ENCODE assay signal across 10 cellular contexts in genomic region chr11:468493-468892, GRCh38. TPM values are rescaled to one million over a fixed set of nuclear protein-coding genes. Genes with fewer than 3 reads are reported as not detected.
DNase-seq lines count a peak whose midpoint lies in the region; ATAC-seq, FAIRE-seq and TF ChIP-seq lines count a peak whose summit lies in the region.
"Had no signal": no experiment of that assay in that cellular context is flagged by ENCODE, and none has a peak within 500 bp of the region (broad histone marks: within the 10 kb centered on the region; RNA-seq: fewer than 3 reads in every experiment).

No MANE protein-coding gene starts in this region.

- H3K9me3 ChIP-seq in Panc1 (ENCODE audit: control insufficient read depth, insufficient read depth, low read depth, low read length) (no peaks in the 10 kb centered on the region), endothelial cell of umbilical vein (replicated peaks; ENCODE audit: control insufficient read depth, insufficient read depth, low read length) (no peaks in the 10 kb centered on the region), mesenchymal stem cell (ENCODE audit: control insufficient read depth, low read length) (no peaks in the 10 kb centered on the region), OCI-LY7 (ENCODE audit: low read length) (no peaks in the 10 kb centered on the region)

- intact Hi-C loops in Panc1 (cut with micrococcal nuclease; ENCODE audit: unreplicated experiment) = no loop called here
- intact Hi-C loops in endothelial cell of umbilical vein (cut with micrococcal nuclease) = no loop called here
- intact Hi-C loops in OCI-LY7 (cut with micrococcal nuclease; ENCODE audit: unreplicated experiment) = no loop called here

- FAIRE-seq in endothelial cell of umbilical vein (lab: Jason Lieb, UNC) = peak; percentile 26

- H2BK12ac ChIP-seq in mesenchymal stem cell (ENCODE audit: low read length in 2 of 2) = peak overlapping the region in 1 of 2 experiments; percentile 33

- H2BK5ac ChIP-seq in mesenchymal stem cell (ENCODE audit: low read depth, low read length, poor library complexity, severe bottlenecking) = no peak overlapping the region

- H3K4me3 ChIP-seq in Panc1 (ENCODE audit: low read depth in 2 of 2, low read length in 2 of 2) = peak overlapping the region in 1 of 2 experiments; percentile 38; a peak in 2 of 4 replicates
- H3K4me3 ChIP-seq in endothelial cell of umbilical vein (replicated peaks in 1 of 3; ENCODE audit: insufficient read depth in 1 of 3, low read depth in 1 of 3, low read length in 3 of 3) = no peak overlapping the region
- H3K4me3 ChIP-seq in mesenchymal stem cell (ENCODE audit: insufficient read depth in 1 of 2, low read depth in 1 of 2, low read length in 2 of 2) = no peak overlapping the region
- H3K4me3 ChIP-seq in OCI-LY7 (ENCODE audit: low read depth, low read length, poor library complexity, severe bottlenecking) = no peak overlapping the region

- H3K79me1 ChIP-seq in mesenchymal stem cell (replicated peaks; ENCODE audit: low read length, poor library complexity, severe bottlenecking) = peaks cover 31% of the 10 kb centered on the region

- no peak overlapping the region for H3K14ac ChIP-seq in mesenchymal stem cell (ENCODE audit: low read length in 2 of 2)

- POLR2A ChIA-PET in Panc1 (lab: Charles Lee) = no interaction called here
- POLR2A ChIA-PET in endothelial cell of umbilical vein (lab: Charles Lee) = no interaction called here
- POLR2A ChIA-PET in OCI-LY7 (lab: Charles Lee) = no interaction called here

- H2AFZ ChIP-seq in endothelial cell of umbilical vein (ENCODE audit: low read depth, low read length) (no peak overlapping the region), mesenchymal stem cell (ENCODE audit: low read depth, low read length) (no peak overlapping the region), OCI-LY7 (ENCODE audit: low read length) (no peak overlapping the region)

- H3K9ac ChIP-seq in endothelial cell of umbilical vein (replicated peaks; ENCODE audit: extremely low read depth, insufficient read depth, low read length) (no peak overlapping the region), mesenchymal stem cell (ENCODE audit: low read length) (peak overlapping the region; percentile 89)

- peak overlapping the region; percentile 80 for H4K91ac ChIP-seq in mesenchymal stem cell (ENCODE audit: low read length)

- CTCF ChIA-PET in Panc1 (lab: Charles Lee) (no interaction called here), endothelial cell of umbilical vein (lab: Charles Lee) (no interaction called here), OCI-LY7 (lab: Charles Lee; ENCODE audit: unreplicated experiment) (no interaction called here)

- H3K36me3 ChIP-seq in Panc1 (ENCODE audit: control insufficient read depth, insufficient read depth, low read length) (no peaks in the 10 kb centered on the region), endothelial cell of umbilical vein (ENCODE audit: control insufficient read depth in 2 of 2, extremely low read depth in 1 of 2, insufficient read depth in 2 of 2, low read length in 2 of 2) (no peaks in the 10 kb centered on the region), mesenchymal stem cell (ENCODE audit: control insufficient read depth in 1 of 2, insufficient read depth in 2 of 2, low read depth in 1 of 2, low read length in 2 of 2) (peaks cover 6 to 29% of the 10 kb centered on the region in 2 experiments), OCI-LY7 (ENCODE audit: insufficient read depth, low read length) (no peaks in the 10 kb centered on the region)

- peaks cover 24% of the 10 kb centered on the region for H3K4me1 ChIP-seq in Panc1 (ENCODE audit: control insufficient read depth, insufficient read depth, low read length)
- H3K4me1 ChIP-seq in endothelial cell of umbilical vein (ENCODE audit: control insufficient read depth, extremely low read depth, insufficient read depth, low read length) = peaks cover 10% of the 10 kb centered on the region
- peaks cover 13% of the 10 kb centered on the region for H3K4me1 ChIP-seq in mesenchymal stem cell (ENCODE audit: control insufficient read depth, insufficient read depth, low read depth, low read length)
- H3K4me1 ChIP-seq in OCI-LY7 (ENCODE audit: insufficient read depth, low read length, poor library complexity, severe bottlenecking) = no peaks in the 10 kb centered on the region

- H3K79me2 ChIP-seq in endothelial cell of umbilical vein (ENCODE audit: control insufficient read depth, insufficient read depth, low read length) (peaks cover 20% of the 10 kb centered on the region), OCI-LY7 (ENCODE audit: insufficient read depth, low read depth, low read length) (no peaks in the 10 kb centered on the region)

- dilution Hi-C loops in endothelial cell of umbilical vein (cut with MboI; ENCODE audit: extremely low pct_ligation_motif_present, low sequenced_read_pairs) = no loop called here

- peak overlapping the region; percentile 68 for H2BK15ac ChIP-seq in mesenchymal stem cell (ENCODE audit: low read depth, poor library complexity, severe bottlenecking)

- TF ChIP-seq POLR2A in endothelial cell of umbilical vein (IDR thresholded peaks at IDR 0.05; ENCODE audit: low read depth, low read length) = no peak

- H3K23ac ChIP-seq in mesenchymal stem cell (ENCODE audit: low read length in 2 of 2) = no peak overlapping the region

- TF ChIP-seq CTCF in Panc1 (IDR thresholded peaks at IDR 0.05) (no peak), endothelial cell of umbilical vein (IDR thresholded peaks at IDR 0.05; ENCODE audit: extremely low read depth in 1 of 2, insufficient read depth in 1 of 2, low read depth in 1 of 2, low read length in 2 of 2) (no peak), OCI-LY7 (conservative IDR thresholded peaks at IDR 0.05; ENCODE audit: low read length) (no peak)

- DNase-seq in Panc1 (ENCODE audit: low read depth, low spot score) (no peak), endothelial cell of umbilical vein (ENCODE audit: low read depth, low spot score) (no peak), mesenchymal stem cell (no peak), OCI-LY7 (ENCODE audit: low spot score) (no peak), GF-D8 (lab: John Stamatoyannopoulos, UW) (no peak), NOMO-1 (lab: John Stamatoyannopoulos, UW; ENCODE audit: unreplicated experiment in 2 of 2) (no peak)
- DNase-seq in activated CD4-positive, CD25-positive, alpha-beta regulatory T cell (lab: John Stamatoyannopoulos, UW) = no peak
- DNase-seq: CD8-positive, alpha-beta T cell; NCI-H1694 treated with DMSO at 0.1 percent for 48 hours had no signal

- peak overlapping the region; percentile 9 to 71 for H3K18ac ChIP-seq in mesenchymal stem cell (ENCODE audit: low read depth in 1 of 2, low read length in 2 of 2)

- H3K27me3 ChIP-seq in Panc1 (ENCODE audit: control insufficient read depth, insufficient read depth, low read length) (no peaks in the 10 kb centered on the region), endothelial cell of umbilical vein (ENCODE audit: control insufficient read depth in 2 of 2, insufficient read depth in 2 of 2, low read length in 2 of 2) (no peaks in the 10 kb centered on the region), mesenchymal stem cell (ENCODE audit: control insufficient read depth in 1 of 2, insufficient read depth in 1 of 2, low read length in 2 of 2) (no peaks in the 10 kb centered on the region)

- H3K9me2 ChIP-seq in OCI-LY7 (ENCODE audit: insufficient read depth, low read length) = no peaks in the 10 kb centered on the region

- 94% methylated on average over 6 of the region's 6 CpGs for WGBS in mesenchymal stem cell

- no peaks in the 10 kb centered on the region for H4K20me1 ChIP-seq in endothelial cell of umbilical vein (replicated peaks; ENCODE audit: control insufficient read depth, extremely low read depth, insufficient read depth, low read length)
- no peaks in the 10 kb centered on the region for H4K20me1 ChIP-seq in OCI-LY7 (ENCODE audit: insufficient read depth, low read length)

- H3K4ac ChIP-seq in mesenchymal stem cell (ENCODE audit: low read depth in 1 of 2, low read length in 2 of 2) = peak overlapping the region in 1 of 2 experiments; percentile 54

- peak; percentile 60 for ATAC-seq in Panc1
- ATAC-seq: CD8-positive, alpha-beta T cell had no signal

- H3K9me1 ChIP-seq in endothelial cell of umbilical vein (replicated peaks; ENCODE audit: control insufficient read depth, extremely low read depth, insufficient read depth, low read length) = no peaks in the 10 kb centered on the region

- peak overlapping the region; percentile 95 for H2BK120ac ChIP-seq in mesenchymal stem cell (ENCODE audit: low read depth, low read length)

- peak overlapping the region; percentile 45 for H4K8ac ChIP-seq in mesenchymal stem cell (ENCODE audit: low read length)

- in situ Hi-C loops in Panc1 (cut with HindIII; ENCODE audit: low pct_unique_long_range_greater_than_20kb, low sequenced_read_pairs) = no loop called here

- H3K27ac ChIP-seq in Panc1 (ENCODE audit: low read length) (peak overlapping the region; percentile 89), endothelial cell of umbilical vein (ENCODE audit: insufficient read depth, low read depth, low read length) (no peak overlapping the region), mesenchymal stem cell (ENCODE audit: low read length, poor library complexity, severe bottlenecking) (no peak overlapping the region), temporal lobe (ENCODE audit: low read depth, low read length) (peak overlapping the region; percentile 99), OCI-LY7 (ENCODE audit: low read depth, low read length, poor library complexity, severe bottlenecking) (no peak overlapping the region)

- H3K4me2 ChIP-seq in endothelial cell of umbilical vein (ENCODE audit: insufficient read depth, low read length) (no peak overlapping the region), mesenchymal stem cell (ENCODE audit: low read length, poor library complexity, severe bottlenecking) (no peak overlapping the region), OCI-LY7 (ENCODE audit: low read length) (no peak overlapping the region)

- BruUV-seq in Panc1 (replicated peaks; lab: Mats Ljungman, UMichigan) = no TSS peak
- no TSS peak for BruUV-seq in endothelial cell of umbilical vein (replicated peaks; lab: Mats Ljungman, UMichigan)
- BruUV-seq in OCI-LY7 (replicated peaks; lab: Mats Ljungman, UMichigan) = no TSS peak

- peak overlapping the region; percentile 27 for H2AK5ac ChIP-seq in mesenchymal stem cell (ENCODE audit: low read length, severe bottlenecking)

RNA-seq across cellular contexts. Expression of gene PTDSS2, which starts 18.4 kb away (rescaled TPM):
- total RNA-seq in Panc1 (2021; ENCODE audit: unreplicated experiment) (103 TPM), endothelial cell of umbilical vein (41.4 and 44.2 TPM in 2 replicates), temporal lobe (18.2 TPM), OCI-LY7 (2022) (30.3 and 32.7 TPM in 2 replicates)
- polyA plus RNA-seq in Panc1 (2012; ENCODE audit: insufficient read length) = 165 TPM
- polyA plus RNA-seq in endothelial cell of umbilical vein = 46.8 and 60.8 TPM in 2 replicates
- polyA plus RNA-seq in endothelial cell of umbilical vein (2011; cell fraction: cytosol; rRNA removed) = 25.5 and 29.4 TPM in 2 replicates
- 97.3 and 123 TPM in 2 replicates for polyA plus RNA-seq in endothelial cell of umbilical vein (2011; cell fraction: nucleus; rRNA removed)
- polyA plus RNA-seq in endothelial cell of umbilical vein (2012) = 30.6 and 40.9 TPM in 2 replicates
- 36.8 and 48.9 TPM in 2 replicates for polyA minus RNA-seq in endothelial cell of umbilical vein
- 20.9 TPM for polyA minus RNA-seq in endothelial cell of umbilical vein (2011; cell fraction: cytosol; rRNA and poly(A)+ RNA removed)
- 30.5 and 43.9 TPM in 2 replicates for polyA minus RNA-seq in endothelial cell of umbilical vein (2011; cell fraction: nucleus; rRNA and poly(A)+ RNA removed)
- 25.0 TPM for polyA plus RNA-seq in mesenchymal stem cell (2013, experiment 1 of 2)
- polyA plus RNA-seq in mesenchymal stem cell (2013, experiment 2 of 2) = 26.7 TPM
- total RNA-seq in OCI-LY7 (2014; rRNA removed; shearing (Covaris generic)) = 19.6 and 27.8 TPM in 2 replicates

RNA-seq across cellular contexts. Expression of gene ANO9, which starts 26.7 kb away (rescaled TPM):
- 61.4 TPM for total RNA-seq in Panc1 (2021; ENCODE audit: unreplicated experiment)
- polyA plus RNA-seq in Panc1 (2012; ENCODE audit: insufficient read length) = 56.7 TPM
- 0.12 TPM in 1 of 2 replicates, not detected in the other for total RNA-seq in endothelial cell of umbilical vein
- 0.23 and 0.32 TPM in 2 replicates for polyA plus RNA-seq in endothelial cell of umbilical vein
- 0.03 TPM in 1 of 2 replicates, not detected in the other for polyA plus RNA-seq in endothelial cell of umbilical vein (2011; cell fraction: cytosol; rRNA removed)
- polyA plus RNA-seq in endothelial cell of umbilical vein (2011; cell fraction: nucleus; rRNA removed) = 0.80 and 2.0 TPM in 2 replicates
- polyA plus RNA-seq in endothelial cell of umbilical vein (2012) = 0.08 and 0.18 TPM in 2 replicates
- polyA minus RNA-seq in endothelial cell of umbilical vein = 0.47 TPM in 1 of 2 replicates, not detected in the other
- polyA minus RNA-seq in endothelial cell of umbilical vein (2011; cell fraction: cytosol; rRNA and poly(A)+ RNA removed) = not detected
- polyA minus RNA-seq in endothelial cell of umbilical vein (2011; cell fraction: nucleus; rRNA and poly(A)+ RNA removed) = 0.43 TPM in 1 of 2 replicates, not detected in the other
- not detected for polyA plus RNA-seq in mesenchymal stem cell (2013, experiment 1 of 2)
- polyA plus RNA-seq in mesenchymal stem cell (2013, experiment 2 of 2) = 0.01 TPM
- total RNA-seq in temporal lobe = not detected
- 22.2 and 25.7 TPM in 2 replicates for total RNA-seq in OCI-LY7 (2014; rRNA removed; shearing (Covaris generic))
- 27.6 and 28.2 TPM in 2 replicates for total RNA-seq in OCI-LY7 (2022)

RNA-seq across cellular contexts. Expression of gene RNH1, which starts 38.5 kb away (rescaled TPM):
- total RNA-seq in Panc1 (2021; ENCODE audit: unreplicated experiment) (345 TPM), endothelial cell of umbilical vein (143 and 144 TPM in 2 replicates), temporal lobe (35.7 TPM), OCI-LY7 (2022) (48.8 and 65.5 TPM in 2 replicates)
- 671 TPM for polyA plus RNA-seq in Panc1 (2012; ENCODE audit: insufficient read length)
- polyA plus RNA-seq in endothelial cell of umbilical vein = 198 and 276 TPM in 2 replicates
- 113 and 158 TPM in 2 replicates for polyA plus RNA-seq in endothelial cell of umbilical vein (2011; cell fraction: cytosol; rRNA removed)
- polyA plus RNA-seq in endothelial cell of umbilical vein (2011; cell fraction: nucleus; rRNA removed) = 133 and 164 TPM in 2 replicates
- polyA plus RNA-seq in endothelial cell of umbilical vein (2012) = 131 and 195 TPM in 2 replicates
- polyA minus RNA-seq in endothelial cell of umbilical vein = 102 and 123 TPM in 2 replicates
- polyA minus RNA-seq in endothelial cell of umbilical vein (2011; cell fraction: cytosol; rRNA and poly(A)+ RNA removed) = 64.9 TPM
- 31.1 and 63.8 TPM in 2 replicates for polyA minus RNA-seq in endothelial cell of umbilical vein (2011; cell fraction: nucleus; rRNA and poly(A)+ RNA removed)
- 114 TPM for polyA plus RNA-seq in mesenchymal stem cell (2013, experiment 1 of 2)
- 114 TPM for polyA plus RNA-seq in mesenchymal stem cell (2013, experiment 2 of 2)
- total RNA-seq in OCI-LY7 (2014; rRNA removed; shearing (Covaris generic)) = 57.1 and 65.7 TPM in 2 replicates

RNA-seq across cellular contexts. Expression of gene SIGIRR, which starts 53.7 kb away (rescaled TPM):
- total RNA-seq in Panc1 (2021; ENCODE audit: unreplicated experiment) (183 TPM), endothelial cell of umbilical vein (51.9 and 52.3 TPM in 2 replicates), temporal lobe (5.7 TPM), OCI-LY7 (2022) (25.3 and 29.2 TPM in 2 replicates)
- polyA plus RNA-seq in Panc1 (2012; ENCODE audit: insufficient read length) = 313 TPM
- polyA plus RNA-seq in endothelial cell of umbilical vein = 70.9 and 104 TPM in 2 replicates
- polyA plus RNA-seq in endothelial cell of umbilical vein (2011; cell fraction: cytosol; rRNA removed) = 32.3 and 43.8 TPM in 2 replicates
- polyA plus RNA-seq in endothelial cell of umbilical vein (2011; cell fraction: nucleus; rRNA removed) = 60.1 and 68.6 TPM in 2 replicates
- 46.1 and 72.9 TPM in 2 replicates for polyA plus RNA-seq in endothelial cell of umbilical vein (2012)
- 9.2 and 17.6 TPM in 2 replicates for polyA minus RNA-seq in endothelial cell of umbilical vein
- 6.0 TPM for polyA minus RNA-seq in endothelial cell of umbilical vein (2011; cell fraction: cytosol; rRNA and poly(A)+ RNA removed)
- polyA minus RNA-seq in endothelial cell of umbilical vein (2011; cell fraction: nucleus; rRNA and poly(A)+ RNA removed) = 8.4 and 15.1 TPM in 2 replicates
- polyA plus RNA-seq in mesenchymal stem cell (2013, experiment 1 of 2) = 36.5 TPM
- polyA plus RNA-seq in mesenchymal stem cell (2013, experiment 2 of 2) = 37.3 TPM
- 36.9 and 57.2 TPM in 2 replicates for total RNA-seq in OCI-LY7 (2014; rRNA removed; shearing (Covaris generic))

Comparison
In these comparisons a context has a peak if more than half of its experiments do, and no peak if none do; other contexts are left out.
1. H3K27ac ChIP-seq: peak in Panc1 (single experiment) and temporal lobe (single experiment); none in endothelial cell of umbilical vein (single experiment), mesenchymal stem cell (single experiment) and OCI-LY7 (single experiment).
2. RNA of gene ANO9, which starts 26.7 kb away (total RNA-seq): 61.4 TPM in Panc1 (single experiment) and 22.2 to 28.2 TPM in OCI-LY7; 0.12 TPM in endothelial cell of umbilical vein and not detected in temporal lobe (single experiment); every median in the first group is over 10 times any median in the second.